In genomic region chr6:87282743-87283142, GRCh38 we compare ENCODE assay signal across 25 cellular contexts. TPM values are rescaled to one million over a fixed set of nuclear protein-coding genes. Genes with fewer than 3 reads are reported as not detected.
"Had no signal": no experiment of that assay in that cellular context is flagged by ENCODE, and none has a peak within 500 bp of the region (broad histone marks: within the 10 kb centered on the region; RNA-seq: fewer than 3 reads in every experiment).

No MANE protein-coding gene starts in this region.

- H3K9ac ChIP-seq: neural progenitor cell had no signal

- H3K4me1 ChIP-seq: gastroesophageal sphincter, lower lobe of right lung, right atrium auricular region, spleen, testis, tibial nerve, upper lobe of right lung, vagina had no signal

- DNase-seq: effector memory CD8-positive, alpha-beta T cell; erythroblast; immature natural killer cell; kidney; left cardiac atrium; left ventricle myocardium inferior; lower lobe of right lung; mesenchymal stem cell; midbrain; nucleus accumbens; ovary; spleen; stimulated activated CD4-positive, alpha-beta T cell treated with anti-CD3 and anti-CD28 coated beads, Interleukin-15, amount 100 ng/mL, for 24 hours; stimulated activated CD4-positive, alpha-beta T cell treated with anti-CD3 and anti-CD28 coated beads, Interleukin-1b, Interleukin-23, amount 100 ng/mL, for 48 hours; stimulated activated CD4-positive, alpha-beta T cell treated with anti-CD3 and anti-CD28 coated beads, Interleukin-4, amount 100 ng/mL, for 24 hours; testis; upper lobe of right lung had no signal

- H3K4me3 ChIP-seq: gastroesophageal sphincter, left ventricle myocardium inferior, lower lobe of right lung, neural progenitor cell, ovary, right atrium auricular region, spleen, testis, tibial nerve, upper lobe of right lung, vagina had no signal

- H3K27me3 ChIP-seq: gastroesophageal sphincter, neural progenitor cell, ovary, right atrium auricular region, testis, tibial nerve, vagina had no signal

- H3K9me3 ChIP-seq: gastroesophageal sphincter, left ventricle myocardium inferior, lower lobe of right lung, ovary, right atrium auricular region, spleen, testis, tibial nerve, upper lobe of right lung, vagina had no signal

- H2AFZ ChIP-seq: neural progenitor cell had no signal

- H3K27ac ChIP-seq: gastroesophageal sphincter, left ventricle myocardium inferior, lower lobe of right lung, neural progenitor cell, ovary, right atrium auricular region, spleen, testis, tibial nerve, upper lobe of right lung, vagina had no signal

- H3K4me2 ChIP-seq: neural progenitor cell had no signal

- H3K36me3 ChIP-seq: gastroesophageal sphincter, left ventricle myocardium inferior, lower lobe of right lung, neural progenitor cell, ovary, right atrium auricular region, spleen, tibial nerve, upper lobe of right lung, vagina had no signal

RNA-seq across cellular contexts. Expression of gene GJB7, which starts 46.3 kb away (rescaled TPM):
- total RNA-seq: gastroesophageal sphincter; kidney; left cardiac atrium; left ventricle myocardium inferior; natural killer cell treated with Interleukin-12 subunit alpha and Interleukin-12 subunit beta and Interleukin-15 and Interleukin-18, amount 100 ng/mL, for 72 hours; posterior vena cava; right atrium auricular region; spleen; subcutaneous adipose tissue; tibial nerve; upper lobe of right lung; vagina had no signal
- polyA plus RNA-seq: ovary, spleen had no signal
